In genomic region chr4:15063341-15063740, GRCh38 we compare ENCODE assay signal across 21 cellular contexts.
A peak's percentile ranks its signal among the peaks of the same experiment; 100 is the strongest.
DNase-seq lines count a peak whose midpoint lies in the region; ATAC-seq and TF ChIP-seq lines count a peak whose summit lies in the region.
"Had no signal": no experiment of that assay in that cellular context is flagged by ENCODE, and none has a peak within 500 bp of the region (broad histone marks: within the 10 kb centered on the region; RNA-seq: fewer than 3 reads in every experiment).

No MANE protein-coding gene starts in this region.

- H3K27me3 Mint-ChIP-seq in osteocyte (ENCODE audit: unreplicated experiment): no peaks in the 10 kb centered on the region
- H3K27me3 Mint-ChIP-seq in stimulated activated naive B cell treated with anti-CD40 and anti-IgM and Interleukin-4, amounts not matched to agents 10 μg/mL and 1 μg/mL and 100 μg/mL, for 72 hours: no peaks in the 10 kb centered on the region
- H3K27me3 Mint-ChIP-seq: CD8-positive, alpha-beta memory T cell had no signal

- H3K4me1 Mint-ChIP-seq in osteocyte (ENCODE audit: unreplicated experiment): peaks cover 19% of the 10 kb centered on the region
- H3K4me1 Mint-ChIP-seq in stimulated activated naive B cell treated with anti-CD40 and anti-IgM and Interleukin-4, amounts not matched to agents 10 μg/mL and 1 μg/mL and 100 μg/mL, for 72 hours: no peaks in the 10 kb centered on the region
- H3K4me1 Mint-ChIP-seq: CD8-positive, alpha-beta memory T cell had no signal

- TF ChIP-seq CTCF in choroid plexus epithelial cell (conservative IDR thresholded peaks at IDR 0.05; ENCODE audit: low read depth, low read length) (no peak), osteocyte (IDR thresholded peaks at IDR 0.05) (no peak)

- no peak overlapping the region for H3K9ac ChIP-seq in SK-N-MC (ENCODE audit: insufficient read length)

- peak in 2 of 3 experiments; percentile 44 to 77 for DNase-seq in NCI-H1417 (lab: John Stamatoyannopoulos, UW)
- no peak for DNase-seq in NCI-H1417 treated with DMSO at 0.1 percent for 48 hours (lab: John Stamatoyannopoulos, UW)
- DNase-seq in SK-N-MC (ENCODE audit: low read depth, low spot score): no peak
- peak; percentile 90 for DNase-seq in choroid plexus epithelial cell (ENCODE audit: low read depth)
- DNase-seq in osteocyte (ENCODE audit: extremely low spot score, unreplicated experiment): no peak
- no peak for DNase-seq in stimulated activated naive B cell treated with anti-CD40 and anti-IgM and Interleukin-4, amounts not matched to agents 10 μg/mL and 1 μg/mL and 100 μg/mL, for 72 hours
- DNase-seq in effector CD4-positive, alpha-beta T cell: no peak
- DNase-seq in DMS 273 (lab: John Stamatoyannopoulos, UW; ENCODE audit: unreplicated experiment): no peak
- DNase-seq: 8988T; AML-193; C1 segment of cervical spinal cord; Calu3; CD8-positive, alpha-beta memory T cell; GDM1; IMR-90; NCI-H1930; NCI-H226; NCI-H510A treated with DMSO at 0.1 percent for 48 hours; PC-3; Right ventricle myocardium superior had no signal

- peaks cover 94% of the 10 kb centered on the region for H3K36me3 ChIP-seq in SK-N-MC (ENCODE audit: insufficient read depth, low read length)

- no peak for ATAC-seq in stimulated activated naive B cell treated with anti-CD40 and anti-IgM and Interleukin-4, amounts not matched to agents 10 μg/mL and 1 μg/mL and 100 μg/mL, for 72 hours (replicated peaks)
- ATAC-seq: HCT116, PC-3 had no signal

- H3K4me3 ChIP-seq in SK-N-MC (no peak overlapping the region), choroid plexus epithelial cell (ENCODE audit: low read depth, low read length) (no peak overlapping the region)

- H3K36me3 Mint-ChIP-seq in osteocyte (ENCODE audit: unreplicated experiment): peaks cover 44% of the 10 kb centered on the region
- peaks cover 3 to 23% of the 10 kb centered on the region in 2 donors for H3K36me3 Mint-ChIP-seq in stimulated activated naive B cell treated with anti-CD40 and anti-IgM and Interleukin-4, amounts not matched to agents 10 μg/mL and 1 μg/mL and 100 μg/mL, for 72 hours

- no peaks in the 10 kb centered on the region for H3K9me3 ChIP-seq in SK-N-MC (ENCODE audit: low read depth, low read length)

- no peak overlapping the region for H3K4me3 Mint-ChIP-seq in osteocyte (ENCODE audit: unreplicated experiment)
- no peak overlapping the region for H3K4me3 Mint-ChIP-seq in stimulated activated naive B cell treated with anti-CD40 and anti-IgM and Interleukin-4, amounts not matched to agents 10 μg/mL and 1 μg/mL and 100 μg/mL, for 72 hours
- H3K4me3 Mint-ChIP-seq: CD8-positive, alpha-beta memory T cell had no signal

- no peaks in the 10 kb centered on the region for H3K9me3 Mint-ChIP-seq in osteocyte (ENCODE audit: unreplicated experiment)
- no peaks in the 10 kb centered on the region for H3K9me3 Mint-ChIP-seq in stimulated activated naive B cell treated with anti-CD40 and anti-IgM and Interleukin-4, amounts not matched to agents 10 μg/mL and 1 μg/mL and 100 μg/mL, for 72 hours
- H3K9me3 Mint-ChIP-seq: CD8-positive, alpha-beta memory T cell had no signal

- H3K27ac Mint-ChIP-seq in osteocyte (ENCODE audit: unreplicated experiment): peak overlapping the region; percentile 19
- no peak overlapping the region for H3K27ac Mint-ChIP-seq in stimulated activated naive B cell treated with anti-CD40 and anti-IgM and Interleukin-4, amounts not matched to agents 10 μg/mL and 1 μg/mL and 100 μg/mL, for 72 hours
- H3K27ac Mint-ChIP-seq: CD8-positive, alpha-beta memory T cell had no signal

- H3K27ac ChIP-seq in SK-N-MC: peak overlapping the region; percentile 54

Comparison
In these comparisons a context has a peak if more than half of its experiments do, and no peak if none do; other contexts are left out.
1. DNase-seq: peak in NCI-H1417 (2 of 3) and choroid plexus epithelial cell (single experiment); none in NCI-H1417 treated with DMSO at 0.1 percent for 48 hours (single experiment), SK-N-MC (single experiment), osteocyte (single experiment), stimulated activated naive B cell treated with anti-CD40 and anti-IgM and Interleukin-4, amounts not matched to agents 10 μg/mL and 1 μg/mL and 100 μg/mL, for 72 hours (single experiment), effector CD4-positive, alpha-beta T cell (single experiment) and DMS 273 (single experiment).